8 cellular contexts compared by ENCODE assay signal in genomic region chr4:7041851-7042696, GRCh38. TPM values are rescaled to one million over a fixed set of nuclear protein-coding genes. Genes with fewer than 3 reads are reported as not detected.
DNase-seq lines count a peak whose midpoint lies in the region; ATAC-seq, FAIRE-seq and TF ChIP-seq lines count a peak whose summit lies in the region.

No MANE protein-coding gene starts in this region.

- H3K27ac ChIP-seq in mesendoderm (ENCODE audit: low read depth, low read length) = no peak overlapping the region
- H3K27ac ChIP-seq in tibial nerve = peak overlapping the region in 3 of 4 donors; percentile 72 to 82 (median 79)

- no peak overlapping the region for H2BK15ac ChIP-seq in mesendoderm (replicated peaks; ENCODE audit: low read depth)

- H3K27me3 ChIP-seq in Caco-2 (replicated peaks; ENCODE audit: control insufficient read depth, insufficient read depth, low read length) = no peaks in the 10 kb centered on the region
- H3K27me3 ChIP-seq in mesendoderm (ENCODE audit: insufficient read depth, low read length, poor library complexity) = peaks cover 6% of the 10 kb centered on the region
- H3K27me3 ChIP-seq in tibial nerve = no peaks in the 10 kb centered on the region

- H3K23ac ChIP-seq in mesendoderm (ENCODE audit: low read length) = no peak overlapping the region

- TF ChIP-seq EP300 in Ishikawa (IDR thresholded peaks at IDR 0.05; ENCODE audit: borderline replicate concordance) (no peak), tibial nerve (IDR thresholded peaks at IDR 0.05) (no peak)

- no peak for TF ChIP-seq RAD21 in Ishikawa (IDR thresholded peaks at IDR 0.05; ENCODE audit: low read depth)

- no peak overlapping the region for H4K5ac ChIP-seq in mesendoderm (ENCODE audit: low read length)

- peak overlapping the region; percentile 39 for H3K27ac Mint-ChIP-seq in Caco-2 (ENCODE audit: unreplicated experiment)
- H3K27ac Mint-ChIP-seq in T-helper 1 cell treated with Interleukin-12 subunit alpha and Interleukin-12 subunit beta and Interleukin-4 antibody, amounts not matched to agents 30 μg/mL and 1 μg/mL, for 36 hours = peak overlapping the region; percentile 24
- H3K27ac Mint-ChIP-seq in effector memory CD8-positive, alpha-beta T cell = peak overlapping the region in 1 of 2 donors; percentile 89

- no peaks in the 10 kb centered on the region for H3K27me3 Mint-ChIP-seq in Caco-2 (ENCODE audit: insufficient read depth, unreplicated experiment)
- no peaks in the 10 kb centered on the region for H3K27me3 Mint-ChIP-seq in T-helper 1 cell treated with Interleukin-12 subunit alpha and Interleukin-12 subunit beta and Interleukin-4 antibody, amounts not matched to agents 30 μg/mL and 1 μg/mL, for 36 hours (ENCODE audit: low read depth)
- H3K27me3 Mint-ChIP-seq in effector memory CD8-positive, alpha-beta T cell = no peaks in the 10 kb centered on the region

- H3K4ac ChIP-seq in mesendoderm (ENCODE audit: low read depth, low read length) = no peak overlapping the region

- CTCF ChIA-PET in Caco-2 (lab: Charles Lee) = interaction anchor here (0.6 to 2.9 kb wide), 29 partner anchors 7 to 768 kb away, joined by 3 to 30 read pairs (median 4); partner anchors contain the start of gene GRPEL1

- peak; percentile 5 for ATAC-seq in GM19467 (IDR thresholded peaks at IDR 0.05; ENCODE audit: unreplicated experiment)
- no peak for ATAC-seq in effector memory CD8-positive, alpha-beta T cell (replicated peaks)

- peak overlapping the region; percentile 36 for H3K9ac ChIP-seq in mesendoderm (ENCODE audit: low read length)

- H3K4me2 ChIP-seq in mesendoderm (ENCODE audit: low read length) = peak overlapping the region; percentile 91

- no peak overlapping the region for H4K8ac ChIP-seq in mesendoderm (ENCODE audit: low read depth, low read length)

- no peak for TF ChIP-seq POLR2A in tibial nerve (IDR thresholded peaks at IDR 0.05)

- peaks cover 23% of the 10 kb centered on the region for H3K79me1 ChIP-seq in mesendoderm (ENCODE audit: low read length)

- H3K79me2 ChIP-seq in mesendoderm (ENCODE audit: control insufficient read depth, insufficient read depth, low read length) = peaks cover 25% of the 10 kb centered on the region

- peak overlapping the region; percentile 56 for H3K56ac ChIP-seq in mesendoderm (ENCODE audit: low read length)

- peak overlapping the region; percentile 91 for H3K4me3 ChIP-seq in Caco-2 (ENCODE audit: low read depth, low read length)
- peak overlapping the region; percentile 62 for H3K4me3 ChIP-seq in mesendoderm (ENCODE audit: low read length)
- H3K4me3 ChIP-seq in tibial nerve = peak overlapping the region; percentile 49 to 93 (median 68)

- no peak overlapping the region for H3K18ac ChIP-seq in mesendoderm (ENCODE audit: low read length)

- no peak for FAIRE-seq in D721Med (lab: Jason Lieb, UNC)

- BruUV-seq in Caco-2 (replicated peaks; lab: Mats Ljungman, UMichigan) = no TSS peak

- no peak overlapping the region for H2AK5ac ChIP-seq in mesendoderm (ENCODE audit: low read length)

- H3K36me3 ChIP-seq in Caco-2 (ENCODE audit: control insufficient read depth, insufficient read depth, low read length) (no peaks in the 10 kb centered on the region; the same call in 1 of the 2 replicates), mesendoderm (ENCODE audit: control insufficient read depth, insufficient read depth, low read length) (no peaks in the 10 kb centered on the region), tibial nerve (peaks cover 0 to 2% (median 0%) of the 10 kb centered on the region in 3 donors)

- no peaks in the 10 kb centered on the region for H3K9me3 ChIP-seq in Caco-2
- no peaks in the 10 kb centered on the region for H3K9me3 ChIP-seq in tibial nerve

- H3K4me3 Mint-ChIP-seq in Caco-2 (ENCODE audit: unreplicated experiment) = peak overlapping the region; percentile 82
- H3K4me3 Mint-ChIP-seq in T-helper 1 cell treated with Interleukin-12 subunit alpha and Interleukin-12 subunit beta and Interleukin-4 antibody, amounts not matched to agents 30 μg/mL and 1 μg/mL, for 36 hours = peak overlapping the region; percentile 76
- peak overlapping the region; percentile 86 to 91 for H3K4me3 Mint-ChIP-seq in effector memory CD8-positive, alpha-beta T cell

- DNase-seq in Caco-2 = no peak
- DNase-seq in effector memory CD8-positive, alpha-beta T cell = peak in 1 of 3 experiments; percentile 7
- no peak for DNase-seq in mesendoderm
- DNase-seq in tibial nerve (ENCODE audit: low spot score in 2 of 2) = peak; percentile 21 to 25
- no peak for DNase-seq in D721Med (ENCODE audit: insufficient read length, low spot score)

- no peak overlapping the region for H2BK5ac ChIP-seq in mesendoderm (ENCODE audit: low read length)

- H3K4me1 ChIP-seq in Caco-2 (peaks cover 4% of the 10 kb centered on the region; the same call in 1 of the 2 replicates), mesendoderm (ENCODE audit: control insufficient read depth, low read depth, low read length) (peaks cover 2% of the 10 kb centered on the region), tibial nerve (peaks cover 0 to 45% (median 30%) of the 10 kb centered on the region in 4 donors)

- peaks cover 20% of the 10 kb centered on the region for H3K36me3 Mint-ChIP-seq in Caco-2 (ENCODE audit: insufficient read depth, unreplicated experiment)
- H3K36me3 Mint-ChIP-seq in T-helper 1 cell treated with Interleukin-12 subunit alpha and Interleukin-12 subunit beta and Interleukin-4 antibody, amounts not matched to agents 30 μg/mL and 1 μg/mL, for 36 hours (ENCODE audit: low read depth) = peaks cover 12% of the 10 kb centered on the region
- H3K36me3 Mint-ChIP-seq in effector memory CD8-positive, alpha-beta T cell (ENCODE audit: insufficient read depth) = peaks cover 31% of the 10 kb centered on the region

- no CpG with 5 or more reads among the region's 55 CpGs for WGBS in mesendoderm (ENCODE audit: extremely low coverage, insufficient coverage, low lambda C conversion rate)
- 11 to 16% methylated on average over 42 to 55 of the region's 55 CpGs for WGBS in tibial nerve, 2 donors

- intact Hi-C loops in Caco-2 (cut with micrococcal nuclease; ENCODE audit: unreplicated experiment) = no loop called here

- no peak overlapping the region for H2BK120ac ChIP-seq in mesendoderm (ENCODE audit: low read depth, low read length)

- peaks cover 27% of the 10 kb centered on the region for H3K4me1 Mint-ChIP-seq in Caco-2 (ENCODE audit: low read depth, unreplicated experiment)
- peaks cover 37% of the 10 kb centered on the region for H3K4me1 Mint-ChIP-seq in T-helper 1 cell treated with Interleukin-12 subunit alpha and Interleukin-12 subunit beta and Interleukin-4 antibody, amounts not matched to agents 30 μg/mL and 1 μg/mL, for 36 hours (ENCODE audit: low read depth)
- peaks cover 42 to 43% of the 10 kb centered on the region in 2 donors for H3K4me1 Mint-ChIP-seq in effector memory CD8-positive, alpha-beta T cell (ENCODE audit: low read depth in 2 of 2)

- H3K9me3 Mint-ChIP-seq in Caco-2 (ENCODE audit: unreplicated experiment) = no peaks in the 10 kb centered on the region
- no peaks in the 10 kb centered on the region for H3K9me3 Mint-ChIP-seq in T-helper 1 cell treated with Interleukin-12 subunit alpha and Interleukin-12 subunit beta and Interleukin-4 antibody, amounts not matched to agents 30 μg/mL and 1 μg/mL, for 36 hours
- H3K9me3 Mint-ChIP-seq in effector memory CD8-positive, alpha-beta T cell = no peaks in the 10 kb centered on the region

- POLR2A ChIA-PET in Caco-2 (lab: Charles Lee) = interaction anchor here (0.5 to 2.9 kb wide), 9 partner anchors 7 to 1629 kb away, joined by 3 to 27 read pairs (median 3); partner anchors contain the start of gene GRPEL1

- TF ChIP-seq CTCF in Caco-2 (IDR thresholded peaks at IDR 0.05; ENCODE audit: insufficient read depth in 1 of 2, low read depth in 1 of 2, low read length in 1 of 2, severe bottlenecking in 1 of 2, unreplicated experiment in 1 of 2) (no peak), tibial nerve (IDR thresholded peaks at IDR 0.05) (no peak), D721Med (IDR thresholded peaks at IDR 0.05; ENCODE audit: insufficient read depth, missing control alignments) (no peak)

TF ChIP-seq in Ishikawa, 13 proteins besides CTCF, POLR2A, EP300 and RAD21:
- TF ChIP-seq NFIC (IDR thresholded peaks at IDR 0.05) (no peak), EGR1 (IDR thresholded peaks at IDR 0.05) (peak; percentile 70), REST (IDR thresholded peaks at IDR 0.05; ENCODE audit: low read depth) (no peak), TEAD4 (IDR thresholded peaks at IDR 0.05) (no peak), ZBTB7A (IDR thresholded peaks at IDR 0.05; ENCODE audit: low read depth) (no peak), TAF1 (IDR thresholded peaks at IDR 0.05; ENCODE audit: low read depth) (no peak), CREB1 (IDR thresholded peaks at IDR 0.05; ENCODE audit: low read depth) (no peak), FOXM1 (IDR thresholded peaks at IDR 0.05; ENCODE audit: borderline replicate concordance, low read depth) (no peak)
TF ChIP-seq in Ishikawa: peak in this region for 1.

RNA-seq across cellular contexts. Expression of gene TADA2B, which starts 1.1 kb away (rescaled TPM):
- total RNA-seq in Caco-2 (2022) (17.2 and 21.8 TPM in 2 replicates), tibial nerve (10 to 100 TPM; 13.3 to 27.3 (median 16.5) TPM)
- polyA plus RNA-seq in mesendoderm (2013, experiment 1 of 2) = 8.0 TPM
- polyA plus RNA-seq in mesendoderm (2013, experiment 2 of 2) = 8.3 TPM

RNA-seq across cellular contexts. Expression of gene GRPEL1, which starts 25.8 kb away (rescaled TPM):
- 47.3 and 51.7 TPM in 2 replicates for total RNA-seq in Caco-2 (2022)
- polyA plus RNA-seq in mesendoderm (2013, experiment 1 of 2) = 27.2 TPM
- polyA plus RNA-seq in mesendoderm (2013, experiment 2 of 2) = 28.8 TPM
- total RNA-seq in tibial nerve = 10 to 100 TPM; 11.1 to 13.6 (median 13.3) TPM

Comparison
In these comparisons a context has a peak if more than half of its experiments do, and no peak if none do; other contexts are left out.
1. DNase-seq: peak in tibial nerve (2 of 2); none in Caco-2 (0 of 2), mesendoderm (single experiment) and D721Med (single experiment).
2. Peak in every context shown above with its lines, with median percentiles within 50 percentile points of each other: H3K4me3 ChIP-seq and H3K4me3 Mint-ChIP-seq.